2 cellular contexts compared by ENCODE assay signal in genomic region chr7:135943266-135943889, GRCh38.
TF ChIP-seq lines count a peak whose summit lies in the region.

No MANE protein-coding gene starts in this region.

TF ChIP-seq in HepG2, 621 proteins besides CTCF, POLR2A, EP300 and RAD21:
- TF ChIP-seq CENPBD1 (CRISPR knock-in tag; IDR thresholded peaks at IDR 0.05; ENCODE audit: borderline replicate concordance, low read depth), result no peak
- TF ChIP-seq NFE2L2 (IDR thresholded peaks at IDR 0.05; ENCODE audit: low read length), result 0 out of 2 replicates have a peak, but pooled peaks have one; percentile 32

TF ChIP-seq in H1, 55 proteins besides CTCF, POLR2A, EP300 and RAD21:
- TF ChIP-seq CTBP2 (IDR thresholded peaks at IDR 0.05; ENCODE audit: borderline replicate concordance, insufficient read depth, insufficient read length, low read length), result no peak
- TF ChIP-seq RNF2 (IDR thresholded peaks at IDR 0.05; ENCODE audit: borderline replicate concordance, low read depth, low read length, missing control alignments, poor library complexity, severe bottlenecking), result no peak
- TF ChIP-seq BACH1 (IDR thresholded peaks at IDR 0.05; ENCODE audit: low read length), result 0 out of 2 replicates have a peak, but pooled peaks have one; percentile 29
- TF ChIP-seq JUND (IDR thresholded peaks at IDR 0.05; ENCODE audit: low read length), result no peak
- peak; percentile 44; the same call in 1 of the 2 replicates for TF ChIP-seq MAFK (IDR thresholded peaks at IDR 0.05; ENCODE audit: low read depth, low read length)
- TF ChIP-seq HDAC2 (IDR thresholded peaks at IDR 0.05; ENCODE audit: borderline replicate concordance in 1 of 2, low read depth in 2 of 2, low read length in 2 of 2), result no peak
